20 cellular contexts compared by ENCODE assay signal in the genomic region with DNA sequence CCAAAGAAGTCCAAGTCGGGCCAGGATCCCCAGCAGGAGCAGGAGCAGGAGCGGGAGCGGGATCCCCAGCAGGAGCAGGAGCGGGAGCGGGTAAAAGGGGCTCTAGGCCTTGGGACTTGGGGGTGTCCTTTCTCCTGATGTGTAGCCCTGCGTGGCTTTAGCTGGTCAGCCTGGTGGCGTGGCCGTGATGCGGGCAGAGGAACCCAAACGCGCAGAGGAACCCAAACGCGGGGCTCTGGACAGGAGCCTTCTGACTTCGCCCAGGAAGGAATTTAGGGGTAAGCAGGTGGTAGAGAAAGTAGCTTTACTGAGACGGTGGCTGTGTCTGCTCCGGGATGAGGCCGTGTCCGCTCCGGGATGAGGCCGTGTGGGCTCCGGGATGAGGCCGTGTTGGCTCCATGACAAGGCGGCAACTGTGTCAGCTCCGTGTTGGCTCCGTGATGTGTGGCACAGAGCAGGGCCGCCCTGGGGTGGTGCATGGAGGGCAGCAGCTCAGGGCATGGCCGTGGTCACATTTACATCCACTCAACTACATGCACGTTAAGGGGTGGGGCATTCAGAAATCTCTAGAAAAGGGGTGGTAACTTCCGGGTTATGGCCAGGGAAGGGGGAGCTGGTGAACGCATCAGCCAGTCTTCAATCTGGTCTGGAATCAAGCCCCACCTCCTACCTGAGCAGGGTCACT. TPM values are rescaled to one million over a fixed set of nuclear protein-coding genes. Genes with fewer than 3 reads are reported as not detected.
"Had no signal": no experiment of that assay in that cellular context is flagged by ENCODE, and none has a peak within 500 bp of the region (broad histone marks: within the 10 kb centered on the region; RNA-seq: fewer than 3 reads in every experiment).

No MANE protein-coding gene starts in this region.

- H3K4me3 ChIP-seq: ascending aorta, colonic mucosa, lower lobe of right lung, spleen, thoracic aorta, upper lobe of left lung had no signal

- H3K9me3 ChIP-seq: ascending aorta, colonic mucosa, lower lobe of right lung, spleen, thoracic aorta, upper lobe of left lung had no signal

- H3K27me3 ChIP-seq: ascending aorta, colonic mucosa, spleen, upper lobe of left lung had no signal

- H3K27ac ChIP-seq: ascending aorta, colonic mucosa, lower lobe of right lung, spleen, thoracic aorta, upper lobe of left lung, VCaP had no signal

- FAIRE-seq: islet of Langerhans had no signal

- ATAC-seq: activated T-cell treated with anti-CD3 and anti-CD28 coated beads, Interleukin-2, amount 50 U/mL, for 72 hours; left colon; lower lobe of right lung; natural killer cell treated with Interleukin-12 subunit alpha and Interleukin-12 subunit beta and Interleukin-15 and Interleukin-18, amount 100 ng/mL, for 72 hours; stimulated activated memory B cell treated with anti-CD40 and anti-IgM and Interleukin-4, amounts not matched to agents 10 μg/mL and 1 μg/mL and 100 μg/mL, for 72 hours had no signal

- DNase-seq: activated CD4-positive, alpha-beta T cell treated with anti-CD3 and anti-CD28 coated beads, Interleukin-2, amount 50 U/mL, for 4 hours; activated effector memory CD4-positive, alpha-beta T cell treated with anti-CD3 and anti-CD28 coated beads, Interleukin-2, amount 50 U/mL, for 16 hours; activated T-cell treated with anti-CD3 and anti-CD28 coated beads, Interleukin-2, amount 50 U/mL, for 72 hours; colonic mucosa; erythroblast; foreskin melanocyte; glutamatergic neuron; hippocampal formation; left colon; lower lobe of right lung; spleen; stimulated activated CD4-positive, alpha-beta T cell treated with anti-CD3 and anti-CD28 coated beads, Interleukin-4, amount 100 ng/mL, for 4 hours; T-helper 2 cell had no signal

- H3K36me3 ChIP-seq: colonic mucosa had no signal

RNA-seq across cellular contexts. Expression of a gene that starts 34.6 kb away (rescaled TPM):
- total RNA-seq: ascending aorta had no signal

RNA-seq across cellular contexts. Expression of a gene that starts 35.9 kb away (rescaled TPM):
- total RNA-seq: ascending aorta, left colon, thoracic aorta had no signal
